21 cellular contexts compared by ENCODE assay signal in the genomic region with DNA sequence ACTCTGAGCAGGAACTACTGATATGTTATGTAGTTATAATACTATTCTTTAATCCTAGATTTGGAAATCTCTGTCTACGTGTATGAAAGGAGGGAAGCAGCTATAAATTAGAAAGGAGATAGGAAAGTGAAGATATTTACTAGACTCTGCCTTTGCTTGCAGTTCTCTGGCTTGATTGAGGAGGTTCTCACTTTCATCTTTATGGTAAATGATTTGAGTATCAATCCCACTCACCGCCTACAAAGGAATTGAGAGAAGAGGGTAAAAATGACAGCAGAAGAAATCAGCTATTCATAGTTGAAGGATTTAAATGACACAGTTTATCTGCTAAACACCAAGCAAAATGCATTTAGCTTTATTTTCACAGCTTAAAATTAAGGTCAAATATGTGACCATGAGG.
DNase-seq lines count a peak whose midpoint lies in the region; ATAC-seq and TF ChIP-seq lines count a peak whose summit lies in the region.
"Had no signal": no experiment of that assay in that cellular context is flagged by ENCODE, and none has a peak within 500 bp of the region (broad histone marks: within the 10 kb centered on the region; RNA-seq: fewer than 3 reads in every experiment).

No MANE protein-coding gene starts in this region.

- TF ChIP-seq POLR2A in gastroesophageal sphincter (IDR thresholded peaks at IDR 0.05) = no peak

- H3K4me3 Mint-ChIP-seq in activated CD8-positive, alpha-beta T cell treated with anti-CD3 and anti-CD28 coated beads for 36 hours = no peak overlapping the region
- no peak overlapping the region for H3K4me3 Mint-ChIP-seq in activated CD8-positive, alpha-beta T cell treated with anti-CD3 and anti-CD28 coated beads, Interleukin-2, amount 10 ng/mL, durations not matched to agents 7 days and 5 days
- no peak overlapping the region for H3K4me3 Mint-ChIP-seq in activated T-helper 17 cell treated with anti-CD3 and anti-CD28 coated beads, Interleukin-2, amount 50 U/mL, for 72 hours
- H3K4me3 Mint-ChIP-seq in stimulated activated naive B cell treated with anti-CD40 and anti-IgM and Interleukin-4, amounts not matched to agents 10 μg/mL and 1 μg/mL and 100 μg/mL, for 72 hours = no peak overlapping the region
- H3K4me3 Mint-ChIP-seq: naive thymus-derived CD8-positive, alpha-beta T cell had no signal

- intact Hi-C loops in activated CD8-positive, alpha-beta T cell treated with anti-CD3 and anti-CD28 coated beads for 36 hours (cut with micrococcal nuclease) = loop anchor here (2.0 kb wide), 1 partner anchor 68 kb away; the partner anchor contains the start of genes FAM229B and TUBE1

- peaks cover 4 to 42% (median 16%) of the 10 kb centered on the region in 3 donors for H3K4me1 ChIP-seq in gastroesophageal sphincter

- POLR2A ChIA-PET in activated CD8-positive, alpha-beta T cell treated with anti-CD3 and anti-CD28 coated beads for 36 hours (lab: Charles Lee) = interaction anchor here (1.2 kb wide), 1 partner anchor 8 kb away, joined by 3 read pairs; no protein-coding TSS in a partner anchor
- POLR2A ChIA-PET in activated CD8-positive, alpha-beta T cell treated with anti-CD3 and anti-CD28 coated beads, Interleukin-2, amount 10 ng/mL, durations not matched to agents 7 days and 5 days (lab: Charles Lee) = no interaction called here

- peak overlapping the region; percentile 6 to 71 (median 57) for H3K27ac ChIP-seq in gastroesophageal sphincter
- H3K27ac ChIP-seq: BLaER1 had no signal

- TF ChIP-seq CTCF in activated CD8-positive, alpha-beta T cell treated with anti-CD3 and anti-CD28 coated beads for 36 hours (IDR thresholded peaks at IDR 0.05) = no peak
- no peak for TF ChIP-seq CTCF in gastroesophageal sphincter (IDR thresholded peaks at IDR 0.05)

- peak overlapping the region; percentile 65 for H3K27ac Mint-ChIP-seq in activated CD8-positive, alpha-beta T cell treated with anti-CD3 and anti-CD28 coated beads for 36 hours
- no peak overlapping the region for H3K27ac Mint-ChIP-seq in activated CD8-positive, alpha-beta T cell treated with anti-CD3 and anti-CD28 coated beads, Interleukin-2, amount 10 ng/mL, durations not matched to agents 7 days and 5 days
- H3K27ac Mint-ChIP-seq in activated T-helper 17 cell treated with anti-CD3 and anti-CD28 coated beads, Interleukin-2, amount 50 U/mL, for 72 hours = no peak overlapping the region
- no peak overlapping the region for H3K27ac Mint-ChIP-seq in stimulated activated naive B cell treated with anti-CD40 and anti-IgM and Interleukin-4, amounts not matched to agents 10 μg/mL and 1 μg/mL and 100 μg/mL, for 72 hours
- H3K27ac Mint-ChIP-seq: activated naive CD4-positive, alpha-beta T cell treated with anti-CD3 and anti-CD28 coated beads, Interleukin-2, amount 50 U/mL, for 72 hours; naive thymus-derived CD8-positive, alpha-beta T cell had no signal

- H3K36me3 Mint-ChIP-seq in activated CD8-positive, alpha-beta T cell treated with anti-CD3 and anti-CD28 coated beads for 36 hours (ENCODE audit: low read depth) = no peaks in the 10 kb centered on the region
- H3K36me3 Mint-ChIP-seq in activated CD8-positive, alpha-beta T cell treated with anti-CD3 and anti-CD28 coated beads, Interleukin-2, amount 10 ng/mL, durations not matched to agents 7 days and 5 days (ENCODE audit: low read depth) = no peaks in the 10 kb centered on the region
- no peaks in the 10 kb centered on the region for H3K36me3 Mint-ChIP-seq in activated T-helper 17 cell treated with anti-CD3 and anti-CD28 coated beads, Interleukin-2, amount 50 U/mL, for 72 hours (ENCODE audit: low read depth)
- H3K36me3 Mint-ChIP-seq in stimulated activated naive B cell treated with anti-CD40 and anti-IgM and Interleukin-4, amounts not matched to agents 10 μg/mL and 1 μg/mL and 100 μg/mL, for 72 hours = no peaks in the 10 kb centered on the region
- H3K36me3 Mint-ChIP-seq: activated naive CD4-positive, alpha-beta T cell treated with anti-CD3 and anti-CD28 coated beads, Interleukin-2, amount 50 U/mL, for 72 hours; naive thymus-derived CD8-positive, alpha-beta T cell had no signal

- peaks cover 7% of the 10 kb centered on the region for H3K27me3 Mint-ChIP-seq in activated CD8-positive, alpha-beta T cell treated with anti-CD3 and anti-CD28 coated beads for 36 hours
- peaks cover 25% of the 10 kb centered on the region for H3K27me3 Mint-ChIP-seq in activated CD8-positive, alpha-beta T cell treated with anti-CD3 and anti-CD28 coated beads, Interleukin-2, amount 10 ng/mL, durations not matched to agents 7 days and 5 days (ENCODE audit: low read depth)
- peaks cover 15% of the 10 kb centered on the region for H3K27me3 Mint-ChIP-seq in activated T-helper 17 cell treated with anti-CD3 and anti-CD28 coated beads, Interleukin-2, amount 50 U/mL, for 72 hours
- peaks cover 0 to 3% of the 10 kb centered on the region in 2 donors for H3K27me3 Mint-ChIP-seq in stimulated activated naive B cell treated with anti-CD40 and anti-IgM and Interleukin-4, amounts not matched to agents 10 μg/mL and 1 μg/mL and 100 μg/mL, for 72 hours

- ATAC-seq in activated CD8-positive, alpha-beta T cell treated with anti-CD3 and anti-CD28 coated beads for 36 hours = peak; percentile 56
- ATAC-seq in activated CD8-positive, alpha-beta T cell treated with anti-CD3 and anti-CD28 coated beads, Interleukin-2, amount 10 ng/mL, durations not matched to agents 7 days and 5 days = no peak
- ATAC-seq in activated T-helper 17 cell treated with anti-CD3 and anti-CD28 coated beads, Interleukin-2, amount 50 U/mL, for 72 hours (replicated peaks) = peak; percentile 28
- ATAC-seq in gastroesophageal sphincter = no peak
- peak; percentile 29 to 57 for ATAC-seq in stimulated activated naive B cell treated with anti-CD40 and anti-IgM and Interleukin-4, amounts not matched to agents 10 μg/mL and 1 μg/mL and 100 μg/mL, for 72 hours (replicated peaks)
- ATAC-seq: naive thymus-derived CD8-positive, alpha-beta T cell; Right ventricle myocardium inferior had no signal

- no peak for DNase-seq in activated CD8-positive, alpha-beta T cell treated with anti-CD3 and anti-CD28 coated beads for 36 hours
- no peak for DNase-seq in activated CD8-positive, alpha-beta T cell treated with anti-CD3 and anti-CD28 coated beads, Interleukin-2, amount 10 ng/mL, durations not matched to agents 7 days and 5 days
- DNase-seq in stimulated activated naive B cell treated with anti-CD40 and anti-IgM and Interleukin-4, amounts not matched to agents 10 μg/mL and 1 μg/mL and 100 μg/mL, for 72 hours = no peak
- DNase-seq in NCI-H2107 treated with DMSO at 0.1 percent for 48 hours (lab: John Stamatoyannopoulos, UW; ENCODE audit: unreplicated experiment) = no peak
- DNase-seq in stimulated activated CD4-positive, alpha-beta T cell treated with anti-CD3 and anti-CD28 coated beads, Interleukin-15, amount 100 ng/mL, for 24 hours = no peak
- no peak for DNase-seq in RPMI8226
- DNase-seq: activated CD4-positive, alpha-beta T cell treated with anti-CD3 and anti-CD28 coated beads for 1 hour; activated CD8-positive, alpha-beta memory T cell treated with anti-CD3 and anti-CD28 coated beads, Interleukin-2, amount 50 U/mL, for 4 hours; effector memory CD4-positive, alpha-beta T cell; left cardiac atrium; mesendoderm; naive thymus-derived CD8-positive, alpha-beta T cell; NCI-H187; NCI-H748 treated with DMSO at 0.1 percent for 48 hours; stimulated activated CD4-positive, alpha-beta T cell treated with anti-CD3 and anti-CD28 coated beads, Interleukin-4, amount 100 ng/mL, for 4 hours; upper lobe of left lung had no signal

- TF ChIP-seq EP300 in gastroesophageal sphincter (IDR thresholded peaks at IDR 0.05) = no peak

- no peaks in the 10 kb centered on the region for H3K9me3 ChIP-seq in gastroesophageal sphincter
- H3K9me3 ChIP-seq: BLaER1, upper lobe of left lung had no signal

- WGBS in gastroesophageal sphincter (ENCODE audit: low coverage in 1 of 2), 2 donors = 75 to 76% methylated on average over 2 of the region's 2 CpGs

- H3K4me1 Mint-ChIP-seq in activated CD8-positive, alpha-beta T cell treated with anti-CD3 and anti-CD28 coated beads for 36 hours (ENCODE audit: low read depth) = peaks cover 27% of the 10 kb centered on the region
- H3K4me1 Mint-ChIP-seq in activated CD8-positive, alpha-beta T cell treated with anti-CD3 and anti-CD28 coated beads, Interleukin-2, amount 10 ng/mL, durations not matched to agents 7 days and 5 days (ENCODE audit: low read depth) = peaks cover 13% of the 10 kb centered on the region
- no peaks in the 10 kb centered on the region for H3K4me1 Mint-ChIP-seq in activated T-helper 17 cell treated with anti-CD3 and anti-CD28 coated beads, Interleukin-2, amount 50 U/mL, for 72 hours
- H3K4me1 Mint-ChIP-seq in stimulated activated naive B cell treated with anti-CD40 and anti-IgM and Interleukin-4, amounts not matched to agents 10 μg/mL and 1 μg/mL and 100 μg/mL, for 72 hours = peaks cover 6 to 46% of the 10 kb centered on the region in 2 donors

- peaks cover 0 to 71% of the 10 kb centered on the region in 2 donors for H3K36me3 ChIP-seq in gastroesophageal sphincter
- H3K36me3 ChIP-seq: BLaER1, upper lobe of left lung had no signal

- H3K9me3 Mint-ChIP-seq in activated CD8-positive, alpha-beta T cell treated with anti-CD3 and anti-CD28 coated beads for 36 hours = no peaks in the 10 kb centered on the region
- no peaks in the 10 kb centered on the region for H3K9me3 Mint-ChIP-seq in activated CD8-positive, alpha-beta T cell treated with anti-CD3 and anti-CD28 coated beads, Interleukin-2, amount 10 ng/mL, durations not matched to agents 7 days and 5 days (ENCODE audit: insufficient read depth)
- no peaks in the 10 kb centered on the region for H3K9me3 Mint-ChIP-seq in activated T-helper 17 cell treated with anti-CD3 and anti-CD28 coated beads, Interleukin-2, amount 50 U/mL, for 72 hours
- no peaks in the 10 kb centered on the region for H3K9me3 Mint-ChIP-seq in stimulated activated naive B cell treated with anti-CD40 and anti-IgM and Interleukin-4, amounts not matched to agents 10 μg/mL and 1 μg/mL and 100 μg/mL, for 72 hours
- H3K9me3 Mint-ChIP-seq: activated naive CD4-positive, alpha-beta T cell treated with anti-CD3 and anti-CD28 coated beads, Interleukin-2, amount 50 U/mL, for 72 hours; naive thymus-derived CD8-positive, alpha-beta T cell had no signal

- H3K27me3 ChIP-seq in gastroesophageal sphincter = no peaks in the 10 kb centered on the region
- H3K27me3 ChIP-seq: BLaER1, upper lobe of left lung had no signal

- H3K4me3 ChIP-seq in gastroesophageal sphincter = no peak overlapping the region
- H3K4me3 ChIP-seq: BLaER1, upper lobe of left lung had no signal

- CTCF ChIA-PET in activated CD8-positive, alpha-beta T cell treated with anti-CD3 and anti-CD28 coated beads for 36 hours (lab: Charles Lee) = interaction anchor here (1.4 to 1.7 kb wide), 3 partner anchors 9 to 69 kb away, joined by 4 to 10 read pairs (median 5); partner anchors contain the start of genes FAM229B and TUBE1
- CTCF ChIA-PET in activated CD8-positive, alpha-beta T cell treated with anti-CD3 and anti-CD28 coated beads, Interleukin-2, amount 10 ng/mL, durations not matched to agents 7 days and 5 days (lab: Charles Lee) = interaction anchor here (0.6 to 1.4 kb wide), 2 partner anchors 9 to 26 kb away, joined by 3 to 17 read pairs; no protein-coding TSS in a partner anchor

Comparison
In these comparisons a context has a peak if more than half of its experiments do, and no peak if none do; other contexts are left out.
1. ATAC-seq: peak in activated CD8-positive, alpha-beta T cell treated with anti-CD3 and anti-CD28 coated beads for 36 hours (single experiment), activated T-helper 17 cell treated with anti-CD3 and anti-CD28 coated beads, Interleukin-2, amount 50 U/mL, for 72 hours (single experiment) and stimulated activated naive B cell treated with anti-CD40 and anti-IgM and Interleukin-4, amounts not matched to agents 10 μg/mL and 1 μg/mL and 100 μg/mL, for 72 hours (2 of 2); none in activated CD8-positive, alpha-beta T cell treated with anti-CD3 and anti-CD28 coated beads, Interleukin-2, amount 10 ng/mL, durations not matched to agents 7 days and 5 days (single experiment) and gastroesophageal sphincter (single experiment).